ENCODE assay signal across 17 cellular contexts in genomic region chr20:62381842-62382241, GRCh38. TPM values are rescaled to one million over a fixed set of nuclear protein-coding genes. Genes with fewer than 3 reads are reported as not detected.
DNase-seq lines count a peak whose midpoint lies in the region; ATAC-seq, FAIRE-seq and TF ChIP-seq lines count a peak whose summit lies in the region.
"Had no signal": no experiment of that assay in that cellular context is flagged by ENCODE, and none has a peak within 500 bp of the region (broad histone marks: within the 10 kb centered on the region; RNA-seq: fewer than 3 reads in every experiment).

No MANE protein-coding gene starts in this region.

- dilution Hi-C loops in endothelial cell of umbilical vein (cut with MboI; ENCODE audit: extremely low pct_ligation_motif_present, low sequenced_read_pairs) = no loop called here

- no peak for DNase-seq in stimulated activated naive CD8-positive, alpha-beta T cell treated with anti-CD3 and anti-CD28 coated beads, Interleukin-15, amount 100 ng/mL, for 72 hours
- DNase-seq in endothelial cell of umbilical vein (ENCODE audit: low read depth, low spot score) (no peak), neuronal stem cell (ENCODE audit: low spot score) (no peak), HUDEP-2 (lab: John Stamatoyannopoulos, UW; ENCODE audit: unreplicated experiment in 76 of 76) (no peak), NCI-H510A treated with DMSO at 0.1 percent for 48 hours (lab: John Stamatoyannopoulos, UW) (no peak), 8988T (no peak), HT-29 (ENCODE audit: low spot score) (no peak)
- DNase-seq: activated CD8-positive, alpha-beta memory T cell treated with anti-CD3 and anti-CD28 coated beads for 24 hours; activated gamma-delta T cell treated with Interleukin-2 at 50 U/mL for 16 hours; cerebellar nuclear complex; hippocampal formation; NCI-H1694 treated with DMSO at 0.1 percent for 48 hours; NCI-H69 had no signal

- no peak overlapping the region for H4K91ac ChIP-seq in neuronal stem cell (ENCODE audit: low read depth, low read length, poor library complexity)

- no peak overlapping the region for H3K4me2 ChIP-seq in endothelial cell of umbilical vein (ENCODE audit: insufficient read depth, low read length)
- H3K4me2 ChIP-seq in neuronal stem cell (ENCODE audit: insufficient read depth, low read length, poor library complexity, severe bottlenecking) = no peak overlapping the region

- H3K27me3 Mint-ChIP-seq in stimulated activated naive CD8-positive, alpha-beta T cell treated with anti-CD3 and anti-CD28 coated beads, Interleukin-15, Interleukin-2, amounts not matched to agents 100 ng/mL and 50 ng/mL, for 24 hours = no peaks in the 10 kb centered on the region
- no peaks in the 10 kb centered on the region for H3K27me3 Mint-ChIP-seq in stimulated activated naive CD8-positive, alpha-beta T cell treated with anti-CD3 and anti-CD28 coated beads, Interleukin-15, amount 100 ng/mL, for 72 hours

- H2AFZ ChIP-seq in endothelial cell of umbilical vein (ENCODE audit: low read depth, low read length) = no peak overlapping the region
- no peak overlapping the region for H2AFZ ChIP-seq in neuronal stem cell (ENCODE audit: low read length)

- no peak for TF ChIP-seq POLR2A in endothelial cell of umbilical vein (IDR thresholded peaks at IDR 0.05; ENCODE audit: low read depth, low read length)

- no peak for ATAC-seq in stimulated activated naive CD8-positive, alpha-beta T cell treated with anti-CD3 and anti-CD28 coated beads, Interleukin-15, amount 100 ng/mL, for 72 hours
- ATAC-seq: left lobe of liver had no signal

- H3K36me3 ChIP-seq in endothelial cell of umbilical vein (ENCODE audit: control insufficient read depth in 2 of 2, extremely low read depth in 1 of 2, insufficient read depth in 2 of 2, low read length in 2 of 2) = no peaks in the 10 kb centered on the region
- H3K36me3 ChIP-seq in neuronal stem cell (replicated peaks in 1 of 2; ENCODE audit: control insufficient read depth in 2 of 2, insufficient read depth in 2 of 2, low read length in 2 of 2) = peaks cover 12 to 23% of the 10 kb centered on the region in 2 donors

- H3K4me1 ChIP-seq in endothelial cell of umbilical vein (ENCODE audit: control insufficient read depth, extremely low read depth, insufficient read depth, low read length) (peaks cover 15% of the 10 kb centered on the region), neuronal stem cell (ENCODE audit: control insufficient read depth in 2 of 2, insufficient read depth in 1 of 2, low read depth in 1 of 2, low read length in 2 of 2) (peaks cover 5% of the 10 kb centered on the region in 2 donors)

- H3K27ac Mint-ChIP-seq in stimulated activated naive CD8-positive, alpha-beta T cell treated with anti-CD3 and anti-CD28 coated beads, Interleukin-15, Interleukin-2, amounts not matched to agents 100 ng/mL and 50 ng/mL, for 24 hours = peak overlapping the region; percentile 61
- no peak overlapping the region for H3K27ac Mint-ChIP-seq in stimulated activated naive CD8-positive, alpha-beta T cell treated with anti-CD3 and anti-CD28 coated beads, Interleukin-15, amount 100 ng/mL, for 72 hours

- no peaks in the 10 kb centered on the region for H3K9me1 ChIP-seq in endothelial cell of umbilical vein (replicated peaks; ENCODE audit: control insufficient read depth, extremely low read depth, insufficient read depth, low read length)

- no peak overlapping the region for H2AK5ac ChIP-seq in neuronal stem cell (ENCODE audit: low read depth, low read length)

- POLR2A ChIA-PET in endothelial cell of umbilical vein (lab: Charles Lee) = no interaction called here

- no peak overlapping the region for H3K14ac ChIP-seq in neuronal stem cell (ENCODE audit: low read length)

- H3K9ac ChIP-seq in endothelial cell of umbilical vein (replicated peaks; ENCODE audit: extremely low read depth, insufficient read depth, low read length) = no peak overlapping the region
- H3K9ac ChIP-seq in neuronal stem cell (ENCODE audit: low read depth, low read length, poor library complexity) = peak overlapping the region; percentile 64

- H3K79me2 ChIP-seq in endothelial cell of umbilical vein (ENCODE audit: control insufficient read depth, insufficient read depth, low read length) = peaks cover 18% of the 10 kb centered on the region

- H3K23ac ChIP-seq in neuronal stem cell (ENCODE audit: low read depth, low read length, poor library complexity) = no peak overlapping the region

- WGBS in neuronal stem cell (ENCODE audit: extremely low coverage in 2 of 2, insufficient read length in 2 of 2, insufficient replicate concordance in 1 of 2), 2 donors = no CpG with 5 or more reads among the region's 6 CpGs

- intact Hi-C loops in endothelial cell of umbilical vein (cut with micrococcal nuclease) = loop anchor here (1.0 to 10.0 kb wide), 5 partner anchors 23 to 423 kb away; partner anchors contain the start of genes ADRM1, MTG2 and OGFR

- TF ChIP-seq CTCF in endothelial cell of umbilical vein (IDR thresholded peaks at IDR 0.05; ENCODE audit: extremely low read depth in 1 of 2, insufficient read depth in 1 of 2, low read depth in 1 of 2, low read length in 2 of 2) = no peak

- no TSS peak for BruUV-seq in endothelial cell of umbilical vein (replicated peaks; lab: Mats Ljungman, UMichigan)

- no peak for FAIRE-seq in endothelial cell of umbilical vein (lab: Jason Lieb, UNC)
- FAIRE-seq: endometrium had no signal

- H3K4ac ChIP-seq in neuronal stem cell (ENCODE audit: low read length) = no peak overlapping the region

- no peak overlapping the region for H2BK5ac ChIP-seq in neuronal stem cell (ENCODE audit: low read length)

- peaks cover 6% of the 10 kb centered on the region for H3K9me3 Mint-ChIP-seq in stimulated activated naive CD8-positive, alpha-beta T cell treated with anti-CD3 and anti-CD28 coated beads, Interleukin-15, Interleukin-2, amounts not matched to agents 100 ng/mL and 50 ng/mL, for 24 hours
- H3K9me3 Mint-ChIP-seq in stimulated activated naive CD8-positive, alpha-beta T cell treated with anti-CD3 and anti-CD28 coated beads, Interleukin-15, amount 100 ng/mL, for 72 hours = peaks cover 7 to 9% of the 10 kb centered on the region in 2 donors

- H3K4me1 Mint-ChIP-seq in stimulated activated naive CD8-positive, alpha-beta T cell treated with anti-CD3 and anti-CD28 coated beads, Interleukin-15, Interleukin-2, amounts not matched to agents 100 ng/mL and 50 ng/mL, for 24 hours (ENCODE audit: low read depth) = peaks cover 32% of the 10 kb centered on the region
- H3K4me1 Mint-ChIP-seq in stimulated activated naive CD8-positive, alpha-beta T cell treated with anti-CD3 and anti-CD28 coated beads, Interleukin-15, amount 100 ng/mL, for 72 hours = peaks cover 38% of the 10 kb centered on the region

- H3K4me3 ChIP-seq in endothelial cell of umbilical vein (replicated peaks in 1 of 3; ENCODE audit: insufficient read depth in 1 of 3, low read depth in 1 of 3, low read length in 3 of 3) = no peak overlapping the region
- H3K4me3 ChIP-seq in neuronal stem cell (ENCODE audit: low read length in 2 of 2) = no peak overlapping the region

- H2BK15ac ChIP-seq in neuronal stem cell (ENCODE audit: low read length) = no peak overlapping the region

- H3K27me3 ChIP-seq in endothelial cell of umbilical vein (ENCODE audit: control insufficient read depth in 2 of 2, insufficient read depth in 2 of 2, low read length in 2 of 2) (no peaks in the 10 kb centered on the region), neuronal stem cell (ENCODE audit: control insufficient read depth in 3 of 3, insufficient read depth in 3 of 3, low read depth in 1 of 3, low read length in 3 of 3) (no peaks in the 10 kb centered on the region)

- H3K27ac ChIP-seq in endothelial cell of umbilical vein (ENCODE audit: insufficient read depth, low read depth, low read length) = peak overlapping the region; percentile 69
- no peak overlapping the region for H3K27ac ChIP-seq in neuronal stem cell (replicated peaks; ENCODE audit: low read length)

- no peak overlapping the region for H4K8ac ChIP-seq in neuronal stem cell (ENCODE audit: low read depth, low read length)

- H3K9me3 ChIP-seq in endothelial cell of umbilical vein (replicated peaks; ENCODE audit: control insufficient read depth, insufficient read depth, low read length) (no peaks in the 10 kb centered on the region), neuronal stem cell (replicated peaks in 1 of 2; ENCODE audit: control insufficient read depth in 2 of 2, insufficient read depth in 1 of 2, low read depth in 1 of 2, low read length in 2 of 2) (no peaks in the 10 kb centered on the region)

- H2BK120ac ChIP-seq in neuronal stem cell (ENCODE audit: low read depth, low read length) = no peak overlapping the region

- peaks cover 24% of the 10 kb centered on the region for H3K36me3 Mint-ChIP-seq in stimulated activated naive CD8-positive, alpha-beta T cell treated with anti-CD3 and anti-CD28 coated beads, Interleukin-15, Interleukin-2, amounts not matched to agents 100 ng/mL and 50 ng/mL, for 24 hours (ENCODE audit: low read depth)

- H4K20me1 ChIP-seq in endothelial cell of umbilical vein (replicated peaks; ENCODE audit: control insufficient read depth, extremely low read depth, insufficient read depth, low read length) = no peaks in the 10 kb centered on the region

- peaks cover 11% of the 10 kb centered on the region for H3K79me1 ChIP-seq in neuronal stem cell (ENCODE audit: low read depth, low read length)

- no peak overlapping the region for H2BK12ac ChIP-seq in neuronal stem cell (ENCODE audit: low read length)

- CTCF ChIA-PET in endothelial cell of umbilical vein (lab: Charles Lee) = interaction anchor here (0.9 to 9.9 kb wide), 11 partner anchors 15 to 371 kb away, joined by 3 to 179 read pairs (median 7); partner anchors contain the start of genes ADRM1 and LAMA5

- no peak overlapping the region for H3K4me3 Mint-ChIP-seq in stimulated activated naive CD8-positive, alpha-beta T cell treated with anti-CD3 and anti-CD28 coated beads, Interleukin-15, Interleukin-2, amounts not matched to agents 100 ng/mL and 50 ng/mL, for 24 hours
- H3K4me3 Mint-ChIP-seq in stimulated activated naive CD8-positive, alpha-beta T cell treated with anti-CD3 and anti-CD28 coated beads, Interleukin-15, amount 100 ng/mL, for 72 hours = no peak overlapping the region

- H3K18ac ChIP-seq in neuronal stem cell (ENCODE audit: low read length) = no peak overlapping the region

RNA-seq across cellular contexts. Expression of gene RPS21, which starts 5.1 kb away (rescaled TPM):
- 1,627 and 1,644 TPM in 2 replicates for total RNA-seq in endothelial cell of umbilical vein
- polyA plus RNA-seq in endothelial cell of umbilical vein = 6,186 and 7,710 TPM in 2 replicates
- 7,058 and 7,187 TPM in 2 replicates for polyA plus RNA-seq in endothelial cell of umbilical vein (2011; cell fraction: cytosol; rRNA removed)
- 1,710 and 1,727 TPM in 2 replicates for polyA plus RNA-seq in endothelial cell of umbilical vein (2011; cell fraction: nucleus; rRNA removed)
- 3,439 and 5,474 TPM in 2 replicates for polyA plus RNA-seq in endothelial cell of umbilical vein (2012)
- 1,355 and 1,842 TPM in 2 replicates for polyA minus RNA-seq in endothelial cell of umbilical vein
- polyA minus RNA-seq in endothelial cell of umbilical vein (2011; cell fraction: cytosol; rRNA and poly(A)+ RNA removed) = 1,457 TPM
- 192 and 301 TPM in 2 replicates for polyA minus RNA-seq in endothelial cell of umbilical vein (2011; cell fraction: nucleus; rRNA and poly(A)+ RNA removed)
- 3,158 TPM for polyA plus RNA-seq in neuronal stem cell (2013, experiment 1 of 2)
- 3,117 TPM for polyA plus RNA-seq in neuronal stem cell (2013, experiment 2 of 2)
- 3,073 and 3,139 TPM in 2 replicates for total RNA-seq in HT-29 (2014; rRNA removed; shearing (Covaris generic))

RNA-seq across cellular contexts. Expression of gene LAMA5, which starts 14.7 kb away (rescaled TPM):
- total RNA-seq in endothelial cell of umbilical vein = 138 and 145 TPM in 2 replicates
- 24.0 and 27.2 TPM in 2 replicates for polyA plus RNA-seq in endothelial cell of umbilical vein
- 11.0 and 16.9 TPM in 2 replicates for polyA plus RNA-seq in endothelial cell of umbilical vein (2011; cell fraction: cytosol; rRNA removed)
- 154 and 169 TPM in 2 replicates for polyA plus RNA-seq in endothelial cell of umbilical vein (2011; cell fraction: nucleus; rRNA removed)
- 61.7 and 63.1 TPM in 2 replicates for polyA plus RNA-seq in endothelial cell of umbilical vein (2012)
- polyA minus RNA-seq in endothelial cell of umbilical vein = 18.0 and 30.4 TPM in 2 replicates
- polyA minus RNA-seq in endothelial cell of umbilical vein (2011; cell fraction: cytosol; rRNA and poly(A)+ RNA removed) = 51.0 TPM
- polyA minus RNA-seq in endothelial cell of umbilical vein (2011; cell fraction: nucleus; rRNA and poly(A)+ RNA removed) = 57.6 and 115 TPM in 2 replicates
- polyA plus RNA-seq in neuronal stem cell (2013, experiment 1 of 2) = 59.5 TPM
- 57.4 TPM for polyA plus RNA-seq in neuronal stem cell (2013, experiment 2 of 2)
- total RNA-seq in HT-29 (2014; rRNA removed; shearing (Covaris generic)) = 286 and 336 TPM in 2 replicates

RNA-seq across cellular contexts. Expression of gene CABLES2, which starts 25.2 kb away (rescaled TPM):
- 9.9 TPM in 2 replicates for total RNA-seq in endothelial cell of umbilical vein
- 7.4 and 7.8 TPM in 2 replicates for polyA plus RNA-seq in endothelial cell of umbilical vein
- 7.5 and 7.8 TPM in 2 replicates for polyA plus RNA-seq in endothelial cell of umbilical vein (2011; cell fraction: cytosol; rRNA removed)
- polyA plus RNA-seq in endothelial cell of umbilical vein (2011; cell fraction: nucleus; rRNA removed) = 9.0 and 9.8 TPM in 2 replicates
- 6.9 and 7.1 TPM in 2 replicates for polyA plus RNA-seq in endothelial cell of umbilical vein (2012)
- 6.4 and 7.2 TPM in 2 replicates for polyA minus RNA-seq in endothelial cell of umbilical vein
- polyA minus RNA-seq in endothelial cell of umbilical vein (2011; cell fraction: cytosol; rRNA and poly(A)+ RNA removed) = 6.6 TPM
- 4.0 and 4.8 TPM in 2 replicates for polyA minus RNA-seq in endothelial cell of umbilical vein (2011; cell fraction: nucleus; rRNA and poly(A)+ RNA removed)
- polyA plus RNA-seq in neuronal stem cell (2013, experiment 1 of 2) = 15.0 TPM
- 14.9 TPM for polyA plus RNA-seq in neuronal stem cell (2013, experiment 2 of 2)
- total RNA-seq in HT-29 (2014; rRNA removed; shearing (Covaris generic)) = 9.5 and 9.8 TPM in 2 replicates

RNA-seq across cellular contexts. Expression of gene RBBP8NL, which starts 45.5 kb away (rescaled TPM):
- total RNA-seq in endothelial cell of umbilical vein = not detected in 2 replicates
- not detected in 2 replicates for polyA plus RNA-seq in endothelial cell of umbilical vein
- not detected in 2 replicates for polyA plus RNA-seq in endothelial cell of umbilical vein (2011; cell fraction: cytosol; rRNA removed)
- not detected in 2 replicates for polyA plus RNA-seq in endothelial cell of umbilical vein (2011; cell fraction: nucleus; rRNA removed)
- not detected in 2 replicates for polyA plus RNA-seq in endothelial cell of umbilical vein (2012)
- not detected in 2 replicates for polyA minus RNA-seq in endothelial cell of umbilical vein
- polyA minus RNA-seq in endothelial cell of umbilical vein (2011; cell fraction: cytosol; rRNA and poly(A)+ RNA removed) = not detected
- not detected in 2 replicates for polyA minus RNA-seq in endothelial cell of umbilical vein (2011; cell fraction: nucleus; rRNA and poly(A)+ RNA removed)
- not detected for polyA plus RNA-seq in neuronal stem cell (2013, experiment 1 of 2)
- polyA plus RNA-seq in neuronal stem cell (2013, experiment 2 of 2) = not detected
- 24.4 and 26.7 TPM in 2 replicates for total RNA-seq in HT-29 (2014; rRNA removed; shearing (Covaris generic))
- total RNA-seq: Daoy, left lobe of liver had no signal
